In genomic region chr9:98791147-98792095, GRCh38 we compare ENCODE assay signal across 1 cellular context.
TF ChIP-seq lines count a peak whose summit lies in the region.

No MANE protein-coding gene starts in this region.

TF ChIP-seq in K562, 482 proteins besides CTCF, POLR2A, EP300 and RAD21 (continued from another document and continues in another):
- TF ChIP-seq GTF2B (IDR thresholded peaks at IDR 0.05; ENCODE audit: extremely low read depth, insufficient read length) (no peak), MAZ (CRISPR knock-in tag; conservative IDR thresholded peaks at IDR 0.05 in 1 of 2, IDR thresholded peaks at IDR 0.05 in 1 of 2) (peak in 1 of 2 experiments; percentile 24; a peak in 1 of 4 replicates), MTA3 (IDR thresholded peaks at IDR 0.05; ENCODE audit: borderline replicate concordance) (peak; percentile 49; the same call in 1 of the 2 replicates), ARID1B (IDR thresholded peaks at IDR 0.05) (peak; percentile 50; the same call in 1 of the 2 replicates), ZNF395 (CRISPR knock-in tag; IDR thresholded peaks at IDR 0.05) (0 out of 2 replicates have a peak, but pooled peaks have one; percentile 8), FOSL1 (tag; conservative IDR thresholded peaks at IDR 0.05) (peak; percentile 65), CREB3L1 (IDR thresholded peaks at IDR 0.05; ENCODE audit: borderline replicate concordance, low read depth) (no peak), STAG1 (CRISPR knock-in tag; IDR thresholded peaks at IDR 0.05; ENCODE audit: borderline replicate concordance) (peak; percentile 82; the same call in 1 of the 2 replicates), ZSCAN29 (IDR thresholded peaks at IDR 0.05) (no peak), KLF16 (IDR thresholded peaks at IDR 0.05) (peak; percentile 87), TEAD4 (IDR thresholded peaks at IDR 0.05; ENCODE audit: low read length) (peak; percentile 99), TEAD4 (CRISPR knock-in tag; IDR thresholded peaks at IDR 0.05; ENCODE audit: borderline replicate concordance) (peak; percentile 100), ZNF592 (IDR thresholded peaks at IDR 0.05) (peak; percentile 60), NR2C2 (CRISPR knock-in tag; IDR thresholded peaks at IDR 0.05) (no peak), NR2C2 (tag; IDR thresholded peaks at IDR 0.05) (peak; percentile 45), NFE2 (IDR thresholded peaks at IDR 0.05; ENCODE audit: low read depth) (peak; percentile 14; the same call in 1 of the 2 replicates), MAX (CRISPR knock-in tag; IDR thresholded peaks at IDR 0.05) (no peak), ZNF561 (CRISPR knock-in tag; conservative IDR thresholded peaks at IDR 0.05) (no peak), GATAD2A (IDR thresholded peaks at IDR 0.05) (peak; percentile 27; the same call in 1 of the 2 replicates), CBFB (CRISPR knock-in tag; IDR thresholded peaks at IDR 0.05) (peak; percentile 99), BHLHE40 (IDR thresholded peaks at IDR 0.05; ENCODE audit: low read length) (peak; percentile 40; the same call in 1 of the 2 replicates), TAF9B (IDR thresholded peaks at IDR 0.05; ENCODE audit: partially characterized antibody) (no peak), POLR2B (IDR thresholded peaks at IDR 0.05; ENCODE audit: low read depth, partially characterized antibody) (no peak), ZNF699 (CRISPR knock-in tag; IDR thresholded peaks at IDR 0.05; ENCODE audit: insufficient replicate concordance) (no peak), RB1 (IDR thresholded peaks at IDR 0.05; ENCODE audit: low read depth) (peak; percentile 59), MTF1 (CRISPR knock-in tag; IDR thresholded peaks at IDR 0.05; ENCODE audit: borderline replicate concordance) (no peak), RBFOX2 (IDR thresholded peaks at IDR 0.05; ENCODE audit: low read depth, low read length) (peak; percentile 36; the same call in 1 of the 2 replicates), ZNF24 (IDR thresholded peaks at IDR 0.05) (no peak), TCF3 (CRISPR knock-in tag; IDR thresholded peaks at IDR 0.05) (0 out of 2 replicates have a peak, but pooled peaks have one; percentile 31), ESRRA (IDR thresholded peaks at IDR 0.05; ENCODE audit: borderline replicate concordance, low read depth) (peak; percentile 89; the same call in 1 of the 2 replicates), CEBPB (tag; IDR thresholded peaks at IDR 0.05) (peak; percentile 70), RNF2 (IDR thresholded peaks at IDR 0.05) (no peak), TEAD2 (tag; IDR thresholded peaks at IDR 0.05) (peak; percentile 100), SMC3 (conservative IDR thresholded peaks at IDR 0.05; ENCODE audit: insufficient read depth, low read depth, low read length) (peak; percentile 48; the same call in 1 of the 2 replicates), MLLT1 (IDR thresholded peaks at IDR 0.05) (peak in 1 of 2 experiments; percentile 98; a peak in 2 of 4 replicates), ERF (CRISPR knock-in tag; IDR thresholded peaks at IDR 0.05) (no peak), TFAP4 (CRISPR knock-in tag; IDR thresholded peaks at IDR 0.05; ENCODE audit: borderline replicate concordance) (peak; percentile 77), ZNF76 (CRISPR knock-in tag; IDR thresholded peaks at IDR 0.05; ENCODE audit: borderline replicate concordance) (no peak), KDM5B (IDR thresholded peaks at IDR 0.05; ENCODE audit: insufficient replicate concordance, low read depth, low read length) (peak; percentile 7)
- TF ChIP-seq, protein P1, sequence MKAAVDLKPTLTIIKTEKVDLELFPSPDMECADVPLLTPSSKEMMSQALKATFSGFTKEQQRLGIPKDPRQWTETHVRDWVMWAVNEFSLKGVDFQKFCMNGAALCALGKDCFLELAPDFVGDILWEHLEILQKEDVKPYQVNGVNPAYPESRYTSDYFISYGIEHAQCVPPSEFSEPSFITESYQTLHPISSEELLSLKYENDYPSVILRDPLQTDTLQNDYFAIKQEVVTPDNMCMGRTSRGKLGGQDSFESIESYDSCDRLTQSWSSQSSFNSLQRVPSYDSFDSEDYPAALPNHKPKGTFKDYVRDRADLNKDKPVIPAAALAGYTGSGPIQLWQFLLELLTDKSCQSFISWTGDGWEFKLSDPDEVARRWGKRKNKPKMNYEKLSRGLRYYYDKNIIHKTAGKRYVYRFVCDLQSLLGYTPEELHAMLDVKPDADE (conservative IDR thresholded peaks at IDR 0.05; ENCODE audit: control insufficient read depth, low read depth, low read length), result 0 out of 2 replicates have a peak, but pooled peaks have one; percentile 16
- TF ChIP-seq, protein P2, sequence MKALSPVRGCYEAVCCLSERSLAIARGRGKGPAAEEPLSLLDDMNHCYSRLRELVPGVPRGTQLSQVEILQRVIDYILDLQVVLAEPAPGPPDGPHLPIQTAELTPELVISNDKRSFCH (CRISPR knock-in tag; IDR thresholded peaks at IDR 0.05), result no peak
- TF ChIP-seq, protein P2 (tag; IDR thresholded peaks at IDR 0.05), result no peak
- TF ChIP-seq, protein P3, sequence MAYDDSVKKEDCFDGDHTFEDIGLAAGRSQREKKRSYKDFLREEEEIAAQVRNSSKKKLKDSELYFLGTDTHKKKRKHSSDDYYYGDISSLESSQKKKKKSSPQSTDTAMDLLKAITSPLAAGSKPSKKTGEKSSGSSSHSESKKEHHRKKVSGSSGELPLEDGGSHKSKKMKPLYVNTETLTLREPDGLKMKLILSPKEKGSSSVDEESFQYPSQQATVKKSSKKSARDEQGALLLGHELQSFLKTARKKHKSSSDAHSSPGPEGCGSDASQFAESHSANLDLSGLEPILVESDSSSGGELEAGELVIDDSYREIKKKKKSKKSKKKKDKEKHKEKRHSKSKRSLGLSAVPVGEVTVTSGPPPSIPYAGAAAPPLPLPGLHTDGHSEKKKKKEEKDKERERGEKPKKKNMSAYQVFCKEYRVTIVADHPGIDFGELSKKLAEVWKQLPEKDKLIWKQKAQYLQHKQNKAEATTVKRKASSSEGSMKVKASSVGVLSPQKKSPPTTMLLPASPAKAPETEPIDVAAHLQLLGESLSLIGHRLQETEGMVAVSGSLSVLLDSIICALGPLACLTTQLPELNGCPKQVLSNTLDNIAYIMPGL (CRISPR knock-in tag; IDR thresholded peaks at IDR 0.05), result no peak
- TF ChIP-seq, protein P4, sequence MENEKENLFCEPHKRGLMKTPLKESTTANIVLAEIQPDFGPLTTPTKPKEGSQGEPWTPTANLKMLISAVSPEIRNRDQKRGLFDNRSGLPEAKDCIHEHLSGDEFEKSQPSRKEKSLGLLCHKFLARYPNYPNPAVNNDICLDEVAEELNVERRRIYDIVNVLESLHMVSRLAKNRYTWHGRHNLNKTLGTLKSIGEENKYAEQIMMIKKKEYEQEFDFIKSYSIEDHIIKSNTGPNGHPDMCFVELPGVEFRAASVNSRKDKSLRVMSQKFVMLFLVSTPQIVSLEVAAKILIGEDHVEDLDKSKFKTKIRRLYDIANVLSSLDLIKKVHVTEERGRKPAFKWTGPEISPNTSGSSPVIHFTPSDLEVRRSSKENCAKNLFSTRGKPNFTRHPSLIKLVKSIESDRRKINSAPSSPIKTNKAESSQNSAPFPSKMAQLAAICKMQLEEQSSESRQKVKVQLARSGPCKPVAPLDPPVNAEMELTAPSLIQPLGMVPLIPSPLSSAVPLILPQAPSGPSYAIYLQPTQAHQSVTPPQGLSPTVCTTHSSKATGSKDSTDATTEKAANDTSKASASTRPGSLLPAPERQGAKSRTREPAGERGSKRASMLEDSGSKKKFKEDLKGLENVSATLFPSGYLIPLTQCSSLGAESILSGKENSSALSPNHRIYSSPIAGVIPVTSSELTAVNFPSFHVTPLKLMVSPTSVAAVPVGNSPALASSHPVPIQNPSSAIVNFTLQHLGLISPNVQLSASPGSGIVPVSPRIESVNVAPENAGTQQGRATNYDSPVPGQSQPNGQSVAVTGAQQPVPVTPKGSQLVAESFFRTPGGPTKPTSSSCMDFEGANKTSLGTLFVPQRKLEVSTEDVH (IDR thresholded peaks at IDR 0.05; ENCODE audit: low read depth, partially characterized antibody), result peak; percentile 27
- TF ChIP-seq, protein P5, sequence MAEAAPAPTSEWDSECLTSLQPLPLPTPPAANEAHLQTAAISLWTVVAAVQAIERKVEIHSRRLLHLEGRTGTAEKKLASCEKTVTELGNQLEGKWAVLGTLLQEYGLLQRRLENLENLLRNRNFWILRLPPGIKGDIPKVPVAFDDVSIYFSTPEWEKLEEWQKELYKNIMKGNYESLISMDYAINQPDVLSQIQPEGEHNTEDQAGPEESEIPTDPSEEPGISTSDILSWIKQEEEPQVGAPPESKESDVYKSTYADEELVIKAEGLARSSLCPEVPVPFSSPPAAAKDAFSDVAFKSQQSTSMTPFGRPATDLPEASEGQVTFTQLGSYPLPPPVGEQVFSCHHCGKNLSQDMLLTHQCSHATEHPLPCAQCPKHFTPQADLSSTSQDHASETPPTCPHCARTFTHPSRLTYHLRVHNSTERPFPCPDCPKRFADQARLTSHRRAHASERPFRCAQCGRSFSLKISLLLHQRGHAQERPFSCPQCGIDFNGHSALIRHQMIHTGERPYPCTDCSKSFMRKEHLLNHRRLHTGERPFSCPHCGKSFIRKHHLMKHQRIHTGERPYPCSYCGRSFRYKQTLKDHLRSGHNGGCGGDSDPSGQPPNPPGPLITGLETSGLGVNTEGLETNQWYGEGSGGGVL (CRISPR knock-in tag; IDR thresholded peaks at IDR 0.05), result no peak
